ENCODE assay signal across 14 cellular contexts in genomic region chr12:82055391-82055790, GRCh38.
DNase-seq lines count a peak whose midpoint lies in the region; ATAC-seq and TF ChIP-seq lines count a peak whose summit lies in the region.
"Had no signal": no experiment of that assay in that cellular context is flagged by ENCODE, and none has a peak within 500 bp of the region (broad histone marks: within the 10 kb centered on the region; RNA-seq: fewer than 3 reads in every experiment).

No MANE protein-coding gene starts in this region.

- H3K27ac Mint-ChIP-seq in activated T-cell treated with anti-CD3 and anti-CD28 coated beads, Interleukin-2, amount 50 U/mL, for 72 hours, result no peak overlapping the region
- H3K27ac Mint-ChIP-seq: B cell; CD4-positive, alpha-beta T cell; HFFc6 had no signal

- H3K27me3 Mint-ChIP-seq in activated T-cell treated with anti-CD3 and anti-CD28 coated beads, Interleukin-2, amount 50 U/mL, for 72 hours (ENCODE audit: low read depth), result no peaks in the 10 kb centered on the region
- H3K27me3 Mint-ChIP-seq: B cell; CD4-positive, alpha-beta T cell had no signal

- no peak for DNase-seq in activated T-cell treated with anti-CD3 and anti-CD28 coated beads, Interleukin-2, amount 50 U/mL, for 72 hours
- no peak for DNase-seq in activated T-cell treated with anti-CD3 and anti-CD28 coated beads, Interleukin-2, amount 50 U/mL, for 48 hours
- DNase-seq in stimulated activated CD4-positive, alpha-beta T cell treated with anti-CD3 and anti-CD28 coated beads, Interleukin-4, amount 100 ng/mL, for 24 hours, result peak; percentile 4
- DNase-seq in stimulated activated CD4-positive, alpha-beta T cell treated with anti-CD3 and anti-CD28 coated beads, Interleukin-4, amount 100 ng/mL, for 1 hour, result no peak
- DNase-seq in epithelial cell of esophagus (ENCODE audit: low read depth), result peak; percentile 1
- DNase-seq in NOMO-1 (lab: John Stamatoyannopoulos, UW; ENCODE audit: unreplicated experiment in 2 of 2), result no peak
- no peak for DNase-seq in activated CD8-positive, alpha-beta memory T cell treated with anti-CD3 and anti-CD28 coated beads for 24 hours
- DNase-seq: C1 segment of cervical spinal cord; Calu3; CD4-positive, alpha-beta T cell; DMS 273 treated with DMSO at 0.1 percent for 48 hours; HCEC 1CT; HFFc6 had no signal

- no peak overlapping the region for H3K4me3 ChIP-seq in epithelial cell of esophagus (ENCODE audit: low read length)

- H3K4me1 Mint-ChIP-seq in activated T-cell treated with anti-CD3 and anti-CD28 coated beads, Interleukin-2, amount 50 U/mL, for 72 hours (ENCODE audit: low read depth), result no peaks in the 10 kb centered on the region
- H3K4me1 Mint-ChIP-seq: B cell had no signal

- peak; percentile 36 for ATAC-seq in activated T-cell treated with anti-CD3 and anti-CD28 coated beads, Interleukin-2, amount 50 U/mL, for 72 hours (replicated peaks in 1 of 2)

- H3K36me3 Mint-ChIP-seq in activated T-cell treated with anti-CD3 and anti-CD28 coated beads, Interleukin-2, amount 50 U/mL, for 72 hours (ENCODE audit: insufficient read depth in 2 of 2), result no peaks in the 10 kb centered on the region

- H3K4me3 Mint-ChIP-seq in activated T-cell treated with anti-CD3 and anti-CD28 coated beads, Interleukin-2, amount 50 U/mL, for 72 hours, result no peak overlapping the region
- H3K4me3 Mint-ChIP-seq: B cell; CD4-positive, alpha-beta T cell; HFFc6 had no signal

- no peak for TF ChIP-seq CTCF in epithelial cell of esophagus (IDR thresholded peaks at IDR 0.05; ENCODE audit: insufficient read depth, low read depth, low read length, missing control alignments)

- peaks cover 0 to 2% of the 10 kb centered on the region in 2 donors for H3K9me3 Mint-ChIP-seq in activated T-cell treated with anti-CD3 and anti-CD28 coated beads, Interleukin-2, amount 50 U/mL, for 72 hours
- H3K9me3 Mint-ChIP-seq: CD4-positive, alpha-beta T cell had no signal

Comparison
In these comparisons a context has a peak if more than half of its experiments do, and no peak if none do; other contexts are left out.
1. DNase-seq: peak in stimulated activated CD4-positive, alpha-beta T cell treated with anti-CD3 and anti-CD28 coated beads, Interleukin-4, amount 100 ng/mL, for 24 hours (single experiment) and epithelial cell of esophagus (single experiment); none in activated T-cell treated with anti-CD3 and anti-CD28 coated beads, Interleukin-2, amount 50 U/mL, for 72 hours (0 of 2), activated T-cell treated with anti-CD3 and anti-CD28 coated beads, Interleukin-2, amount 50 U/mL, for 48 hours (0 of 2), stimulated activated CD4-positive, alpha-beta T cell treated with anti-CD3 and anti-CD28 coated beads, Interleukin-4, amount 100 ng/mL, for 1 hour (single experiment), NOMO-1 (0 of 2) and activated CD8-positive, alpha-beta memory T cell treated with anti-CD3 and anti-CD28 coated beads for 24 hours (single experiment).